ENCODE assay signal across 1 cellular context in the genomic region with DNA sequence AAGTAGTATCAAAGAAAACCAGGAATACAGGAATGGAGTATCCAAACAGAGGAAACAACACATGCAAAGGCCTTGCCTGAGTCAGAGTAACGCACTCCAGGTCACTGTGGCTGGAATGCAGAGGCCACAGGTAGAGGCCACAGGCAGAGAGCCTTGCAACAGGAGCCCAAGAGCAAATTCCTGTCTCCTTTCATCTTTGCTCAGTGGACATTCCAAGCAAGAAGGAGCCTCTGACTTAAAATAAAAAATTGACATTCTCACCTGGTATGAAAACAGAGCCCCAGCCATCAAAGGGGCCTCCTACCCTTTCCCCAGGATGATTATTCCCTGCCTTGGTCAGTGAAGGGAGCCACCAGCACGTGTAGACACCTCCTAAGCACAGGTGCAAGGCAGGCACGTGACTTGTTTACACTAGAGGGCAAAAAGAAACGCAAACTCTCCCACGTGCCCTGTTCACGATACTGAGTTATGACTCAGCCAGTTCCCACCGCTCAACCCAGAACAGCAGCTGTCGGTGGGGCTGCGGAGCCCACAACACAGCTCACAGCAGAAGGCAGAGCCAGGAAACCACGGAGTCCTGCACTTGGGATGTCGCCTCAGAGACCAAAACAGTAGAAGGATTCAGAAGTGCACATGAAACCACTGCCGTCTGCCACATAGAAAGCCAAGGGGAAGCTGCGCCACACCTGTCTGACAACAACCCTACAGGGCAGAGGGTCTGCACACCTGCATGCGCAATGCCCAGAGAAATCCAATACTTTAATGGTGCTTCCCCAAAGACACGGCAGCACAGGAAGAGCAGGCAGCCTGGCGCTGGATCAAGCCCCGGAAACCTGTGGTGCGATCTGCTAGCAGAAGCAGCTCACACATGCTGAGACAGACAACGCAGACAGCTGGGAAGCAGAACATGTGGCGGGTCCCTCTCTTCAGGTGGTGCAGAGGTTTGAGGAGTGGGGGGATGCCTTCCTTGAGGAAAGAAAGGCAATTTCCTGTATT.
TF ChIP-seq lines count a peak whose summit lies in the region.

No MANE protein-coding gene starts in this region.

TF ChIP-seq in A549, 52 proteins besides CTCF, POLR2A, EP300 and RAD21 (continued from another document):
- TF ChIP-seq, protein P1, sequence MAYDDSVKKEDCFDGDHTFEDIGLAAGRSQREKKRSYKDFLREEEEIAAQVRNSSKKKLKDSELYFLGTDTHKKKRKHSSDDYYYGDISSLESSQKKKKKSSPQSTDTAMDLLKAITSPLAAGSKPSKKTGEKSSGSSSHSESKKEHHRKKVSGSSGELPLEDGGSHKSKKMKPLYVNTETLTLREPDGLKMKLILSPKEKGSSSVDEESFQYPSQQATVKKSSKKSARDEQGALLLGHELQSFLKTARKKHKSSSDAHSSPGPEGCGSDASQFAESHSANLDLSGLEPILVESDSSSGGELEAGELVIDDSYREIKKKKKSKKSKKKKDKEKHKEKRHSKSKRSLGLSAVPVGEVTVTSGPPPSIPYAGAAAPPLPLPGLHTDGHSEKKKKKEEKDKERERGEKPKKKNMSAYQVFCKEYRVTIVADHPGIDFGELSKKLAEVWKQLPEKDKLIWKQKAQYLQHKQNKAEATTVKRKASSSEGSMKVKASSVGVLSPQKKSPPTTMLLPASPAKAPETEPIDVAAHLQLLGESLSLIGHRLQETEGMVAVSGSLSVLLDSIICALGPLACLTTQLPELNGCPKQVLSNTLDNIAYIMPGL (CRISPR knock-in tag; IDR thresholded peaks at IDR 0.05; ENCODE audit: borderline replicate concordance), result no peak
- TF ChIP-seq ZNF302 (CRISPR knock-in tag; IDR thresholded peaks at IDR 0.05) (peak; percentile 61), TP53 (CRISPR knock-in tag; IDR thresholded peaks at IDR 0.05) (0 out of 2 replicates have a peak, but pooled peaks have one; percentile 67), HEYL (CRISPR knock-in tag; IDR thresholded peaks at IDR 0.05) (peak; percentile 52), ZSCAN20 (CRISPR knock-in tag; IDR thresholded peaks at IDR 0.05) (peak; percentile 74; the same call in 1 of the 2 replicates), ZC3H11A (IDR thresholded peaks at IDR 0.05) (no peak), GATA3 (IDR thresholded peaks at IDR 0.05; ENCODE audit: borderline replicate concordance) (peak; percentile 79), FOSL2 (IDR thresholded peaks at IDR 0.05) (0 out of 2 replicates have a peak, but pooled peaks have one; percentile 30), FOSL2 (CRISPR knock-in tag; IDR thresholded peaks at IDR 0.05) (peak; percentile 79), ESRRA (IDR thresholded peaks at IDR 0.05; ENCODE audit: borderline replicate concordance, low read length) (no peak), PHF8 (IDR thresholded peaks at IDR 0.05; ENCODE audit: borderline replicate concordance, low read depth) (no peak), BHLHE40 (IDR thresholded peaks at IDR 0.05; ENCODE audit: low read depth, low read length) (peak; percentile 85), CBX8 (IDR thresholded peaks at IDR 0.05) (no peak), RCOR1 (IDR thresholded peaks at IDR 0.05; ENCODE audit: low read depth, low read length) (no peak), SMC3 (IDR thresholded peaks at IDR 0.05) (0 out of 3 replicates have a peak, but pooled peaks have one; percentile 7), MAFK (IDR thresholded peaks at IDR 0.05; ENCODE audit: partially characterized antibody) (peak; percentile 23), CEBPB (IDR thresholded peaks at IDR 0.05) (peak in 1 of 2 experiments; percentile 42; a peak in 2 of 4 replicates), ZFP36 (IDR thresholded peaks at IDR 0.05; ENCODE audit: borderline replicate concordance, partially characterized antibody) (no peak), FOXS1 (CRISPR knock-in tag; IDR thresholded peaks at IDR 0.05) (peak; percentile 82; the same call in 1 of the 2 replicates), NFE2L2 (conservative IDR thresholded peaks at IDR 0.05; ENCODE audit: low read length) (peak; percentile 29; the same call in 1 of the 2 replicates), HOXA7 (CRISPR knock-in tag; IDR thresholded peaks at IDR 0.05) (peak; percentile 75; the same call in 1 of the 2 replicates), SREBF2 (IDR thresholded peaks at IDR 0.05) (no peak), FOSB (CRISPR knock-in tag; IDR thresholded peaks at IDR 0.05) (0 out of 2 replicates have a peak, but pooled peaks have one; percentile 43), CBX2 (IDR thresholded peaks at IDR 0.05; ENCODE audit: borderline replicate concordance, low read depth) (no peak), RARB (CRISPR knock-in tag; IDR thresholded peaks at IDR 0.05) (peak; percentile 56; the same call in 1 of the 2 replicates), RNF2 (IDR thresholded peaks at IDR 0.05; ENCODE audit: borderline replicate concordance, low read depth) (no peak), RFX5 (IDR thresholded peaks at IDR 0.05) (no peak), JUNB (IDR thresholded peaks at IDR 0.05) (peak; percentile 54; the same call in 1 of the 2 replicates), KDM1A (IDR thresholded peaks at IDR 0.05; ENCODE audit: low read depth) (no peak), JUN (IDR thresholded peaks at IDR 0.05) (peak; percentile 55 to 59; a peak in 2 of 5 replicates), CHD2 (IDR thresholded peaks at IDR 0.05; ENCODE audit: low read length, partially characterized antibody) (no peak), POLR2AphosphoS2 (conservative IDR thresholded peaks at IDR 0.05; ENCODE audit: low read length) (no peak), EHMT2 (IDR thresholded peaks at IDR 0.05; ENCODE audit: low read depth) (no peak), NR3C1 (IDR thresholded peaks at IDR 0.05) (no peak), HOXB13 (CRISPR knock-in tag; IDR thresholded peaks at IDR 0.05; ENCODE audit: low read depth) (peak; percentile 85; the same call in 1 of the 2 replicates), EHF (CRISPR knock-in tag; IDR thresholded peaks at IDR 0.05) (peak; percentile 87), MYC (IDR thresholded peaks at IDR 0.05; ENCODE audit: borderline replicate concordance, low read length) (peak; percentile 60; the same call in 1 of the 2 replicates), KDM5A (IDR thresholded peaks at IDR 0.05) (no peak)
- TF ChIP-seq, protein P2, sequence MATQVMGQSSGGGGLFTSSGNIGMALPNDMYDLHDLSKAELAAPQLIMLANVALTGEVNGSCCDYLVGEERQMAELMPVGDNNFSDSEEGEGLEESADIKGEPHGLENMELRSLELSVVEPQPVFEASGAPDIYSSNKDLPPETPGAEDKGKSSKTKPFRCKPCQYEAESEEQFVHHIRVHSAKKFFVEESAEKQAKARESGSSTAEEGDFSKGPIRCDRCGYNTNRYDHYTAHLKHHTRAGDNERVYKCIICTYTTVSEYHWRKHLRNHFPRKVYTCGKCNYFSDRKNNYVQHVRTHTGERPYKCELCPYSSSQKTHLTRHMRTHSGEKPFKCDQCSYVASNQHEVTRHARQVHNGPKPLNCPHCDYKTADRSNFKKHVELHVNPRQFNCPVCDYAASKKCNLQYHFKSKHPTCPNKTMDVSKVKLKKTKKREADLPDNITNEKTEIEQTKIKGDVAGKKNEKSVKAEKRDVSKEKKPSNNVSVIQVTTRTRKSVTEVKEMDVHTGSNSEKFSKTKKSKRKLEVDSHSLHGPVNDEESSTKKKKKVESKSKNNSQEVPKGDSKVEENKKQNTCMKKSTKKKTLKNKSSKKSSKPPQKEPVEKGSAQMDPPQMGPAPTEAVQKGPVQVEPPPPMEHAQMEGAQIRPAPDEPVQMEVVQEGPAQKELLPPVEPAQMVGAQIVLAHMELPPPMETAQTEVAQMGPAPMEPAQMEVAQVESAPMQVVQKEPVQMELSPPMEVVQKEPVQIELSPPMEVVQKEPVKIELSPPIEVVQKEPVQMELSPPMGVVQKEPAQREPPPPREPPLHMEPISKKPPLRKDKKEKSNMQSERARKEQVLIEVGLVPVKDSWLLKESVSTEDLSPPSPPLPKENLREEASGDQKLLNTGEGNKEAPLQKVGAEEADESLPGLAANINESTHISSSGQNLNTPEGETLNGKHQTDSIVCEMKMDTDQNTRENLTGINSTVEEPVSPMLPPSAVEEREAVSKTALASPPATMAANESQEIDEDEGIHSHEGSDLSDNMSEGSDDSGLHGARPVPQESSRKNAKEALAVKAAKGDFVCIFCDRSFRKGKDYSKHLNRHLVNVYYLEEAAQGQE (IDR thresholded peaks at IDR 0.05), result no peak
- TF ChIP-seq, protein P3, sequence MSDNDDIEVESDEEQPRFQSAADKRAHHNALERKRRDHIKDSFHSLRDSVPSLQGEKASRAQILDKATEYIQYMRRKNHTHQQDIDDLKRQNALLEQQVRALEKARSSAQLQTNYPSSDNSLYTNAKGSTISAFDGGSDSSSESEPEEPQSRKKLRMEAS (IDR thresholded peaks at IDR 0.05), result peak; percentile 93
- TF ChIP-seq, protein P4, sequence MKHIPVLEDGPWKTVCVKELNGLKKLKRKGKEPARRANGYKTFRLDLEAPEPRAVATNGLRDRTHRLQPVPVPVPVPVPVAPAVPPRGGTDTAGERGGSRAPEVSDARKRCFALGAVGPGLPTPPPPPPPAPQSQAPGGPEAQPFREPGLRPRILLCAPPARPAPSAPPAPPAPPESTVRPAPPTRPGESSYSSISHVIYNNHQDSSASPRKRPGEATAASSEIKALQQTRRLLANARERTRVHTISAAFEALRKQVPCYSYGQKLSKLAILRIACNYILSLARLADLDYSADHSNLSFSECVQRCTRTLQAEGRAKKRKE (CRISPR knock-in tag; IDR thresholded peaks at IDR 0.05; ENCODE audit: low read depth), result peak; percentile 93
- TF ChIP-seq, protein P5, sequence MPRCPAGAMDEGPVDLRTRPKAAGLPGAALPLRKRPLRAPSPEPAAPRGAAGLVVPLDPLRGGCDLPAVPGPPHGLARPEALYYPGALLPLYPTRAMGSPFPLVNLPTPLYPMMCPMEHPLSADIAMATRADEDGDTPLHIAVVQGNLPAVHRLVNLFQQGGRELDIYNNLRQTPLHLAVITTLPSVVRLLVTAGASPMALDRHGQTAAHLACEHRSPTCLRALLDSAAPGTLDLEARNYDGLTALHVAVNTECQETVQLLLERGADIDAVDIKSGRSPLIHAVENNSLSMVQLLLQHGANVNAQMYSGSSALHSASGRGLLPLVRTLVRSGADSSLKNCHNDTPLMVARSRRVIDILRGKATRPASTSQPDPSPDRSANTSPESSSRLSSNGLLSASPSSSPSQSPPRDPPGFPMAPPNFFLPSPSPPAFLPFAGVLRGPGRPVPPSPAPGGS (IDR thresholded peaks at IDR 0.05), result no peak
- TF ChIP-seq, protein P6, sequence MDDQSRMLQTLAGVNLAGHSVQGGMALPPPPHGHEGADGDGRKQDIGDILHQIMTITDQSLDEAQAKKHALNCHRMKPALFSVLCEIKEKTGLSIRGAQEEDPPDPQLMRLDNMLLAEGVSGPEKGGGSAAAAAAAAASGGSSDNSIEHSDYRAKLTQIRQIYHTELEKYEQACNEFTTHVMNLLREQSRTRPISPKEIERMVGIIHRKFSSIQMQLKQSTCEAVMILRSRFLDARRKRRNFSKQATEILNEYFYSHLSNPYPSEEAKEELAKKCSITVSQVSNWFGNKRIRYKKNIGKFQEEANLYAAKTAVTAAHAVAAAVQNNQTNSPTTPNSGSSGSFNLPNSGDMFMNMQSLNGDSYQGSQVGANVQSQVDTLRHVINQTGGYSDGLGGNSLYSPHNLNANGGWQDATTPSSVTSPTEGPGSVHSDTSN (IDR thresholded peaks at IDR 0.05), result no peak
- TF ChIP-seq, protein P7, sequence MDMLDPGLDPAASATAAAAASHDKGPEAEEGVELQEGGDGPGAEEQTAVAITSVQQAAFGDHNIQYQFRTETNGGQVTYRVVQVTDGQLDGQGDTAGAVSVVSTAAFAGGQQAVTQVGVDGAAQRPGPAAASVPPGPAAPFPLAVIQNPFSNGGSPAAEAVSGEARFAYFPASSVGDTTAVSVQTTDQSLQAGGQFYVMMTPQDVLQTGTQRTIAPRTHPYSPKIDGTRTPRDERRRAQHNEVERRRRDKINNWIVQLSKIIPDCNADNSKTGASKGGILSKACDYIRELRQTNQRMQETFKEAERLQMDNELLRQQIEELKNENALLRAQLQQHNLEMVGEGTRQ (IDR thresholded peaks at IDR 0.05), result peak; percentile 97
- TF ChIP-seq, protein P8, sequence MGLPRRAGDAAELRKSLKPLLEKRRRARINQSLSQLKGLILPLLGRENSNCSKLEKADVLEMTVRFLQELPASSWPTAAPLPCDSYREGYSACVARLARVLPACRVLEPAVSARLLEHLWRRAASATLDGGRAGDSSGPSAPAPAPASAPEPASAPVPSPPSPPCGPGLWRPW (IDR thresholded peaks at IDR 0.05), result no peak
- TF ChIP-seq, protein P9, sequence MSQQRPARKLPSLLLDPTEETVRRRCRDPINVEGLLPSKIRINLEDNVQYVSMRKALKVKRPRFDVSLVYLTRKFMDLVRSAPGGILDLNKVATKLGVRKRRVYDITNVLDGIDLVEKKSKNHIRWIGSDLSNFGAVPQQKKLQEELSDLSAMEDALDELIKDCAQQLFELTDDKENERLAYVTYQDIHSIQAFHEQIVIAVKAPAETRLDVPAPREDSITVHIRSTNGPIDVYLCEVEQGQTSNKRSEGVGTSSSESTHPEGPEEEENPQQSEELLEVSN (IDR thresholded peaks at IDR 0.05; ENCODE audit: borderline replicate concordance, low read depth), result peak; percentile 81
